ENCODE assay signal across 8 cellular contexts in the genomic region with DNA sequence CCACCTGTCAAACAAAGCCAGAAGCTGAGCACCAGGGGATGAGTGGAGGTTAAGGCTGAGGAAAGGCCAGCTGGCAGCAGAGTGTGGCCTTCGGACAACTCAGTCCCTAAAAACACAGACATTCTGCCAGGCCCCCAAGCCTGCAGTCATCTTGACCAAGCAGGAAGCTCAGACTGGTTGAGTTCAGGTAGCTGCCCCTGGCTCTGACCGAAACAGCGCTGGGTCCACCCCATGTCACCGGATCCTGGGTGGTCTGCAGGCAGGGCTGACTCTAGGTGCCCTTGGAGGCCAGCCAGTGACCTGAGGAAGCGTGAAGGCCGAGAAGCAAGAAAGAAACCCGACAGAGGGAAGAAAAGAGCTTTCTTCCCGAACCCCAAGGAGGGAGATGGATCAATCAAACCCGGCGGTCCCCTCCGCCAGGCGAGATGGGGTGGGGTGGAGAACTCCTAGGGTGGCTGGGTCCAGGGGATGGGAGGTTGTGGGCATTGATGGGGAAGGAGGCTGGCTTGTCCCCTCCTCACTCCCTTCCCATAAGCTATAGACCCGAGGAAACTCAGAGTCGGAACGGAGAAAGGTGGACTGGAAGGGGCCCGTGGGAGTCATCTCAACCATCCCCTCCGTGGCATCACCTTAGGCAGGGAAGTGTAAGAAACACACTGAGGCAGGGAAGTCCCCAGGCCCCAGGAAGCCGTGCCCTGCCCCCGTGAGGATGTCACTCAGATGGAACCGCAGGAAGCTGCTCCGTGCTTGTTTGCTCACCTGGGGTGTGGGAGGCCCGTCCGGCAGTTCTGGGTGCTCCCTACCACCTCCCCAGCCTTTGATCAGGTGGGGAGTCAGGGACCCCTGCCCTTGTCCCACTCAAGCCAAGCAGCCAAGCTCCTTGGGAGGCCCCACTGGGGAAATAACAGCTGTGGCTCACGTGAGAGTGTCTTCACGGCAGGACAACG.
DNase-seq lines count a peak whose midpoint lies in the region; ATAC-seq and TF ChIP-seq lines count a peak whose summit lies in the region.

No MANE protein-coding gene starts in this region.

- no peak overlapping the region for H3K9ac ChIP-seq in muscle layer of colon (ENCODE audit: low read length)

- ATAC-seq in HG03064 (IDR thresholded peaks at IDR 0.05; ENCODE audit: low read depth, unreplicated experiment) (peak; percentile 71), GM18870 (IDR thresholded peaks at IDR 0.05; ENCODE audit: unreplicated experiment) (no peak)

- H3K36me3 ChIP-seq in muscle layer of colon (ENCODE audit: insufficient read depth, low read length), result peaks cover 24% of the 10 kb centered on the region

- H3K4me1 ChIP-seq in muscle layer of colon (ENCODE audit: insufficient read depth, low read length), result peaks cover 17% of the 10 kb centered on the region

- H3K9me3 ChIP-seq in muscle layer of colon (ENCODE audit: low read length), result no peaks in the 10 kb centered on the region

- DNase-seq in activated CD8-positive, alpha-beta memory T cell treated with anti-CD3 and anti-CD28 coated beads, Interleukin-2, amount 50 U/mL, for 4 hours, result peak; percentile 71
- DNase-seq in AG20443 (ENCODE audit: low spot score) (no peak), cerebellar nuclear complex (lab: John Stamatoyannopoulos, UW) (no peak), NCI-H2107 (lab: John Stamatoyannopoulos, UW) (no peak)

- H3K27me3 ChIP-seq in muscle layer of colon (ENCODE audit: control insufficient read depth in 1 of 2, insufficient read depth in 2 of 2, low read length in 2 of 2), result no peaks in the 10 kb centered on the region

- 0 out of 2 replicates have a peak, but pooled peaks have one; percentile 5 for TF ChIP-seq CTCF in GM12875 (IDR thresholded peaks at IDR 0.05; ENCODE audit: borderline replicate concordance, insufficient read depth, low read depth, low read length)

- no peak overlapping the region for H3K4me3 ChIP-seq in GM12875 (ENCODE audit: low read depth, low read length)
- no peak overlapping the region for H3K4me3 ChIP-seq in muscle layer of colon (ENCODE audit: low read depth in 1 of 2, low read length in 2 of 2)

- H3K27ac ChIP-seq in muscle layer of colon (ENCODE audit: low read depth, low read length), result peak overlapping the region; percentile 7
